1 cellular context compared by ENCODE assay signal in genomic region chr19:10602330-10603083, GRCh38.
A peak's percentile ranks its signal among the peaks of the same experiment; 100 is the strongest.
TF ChIP-seq lines count a peak whose summit lies in the region.

No MANE protein-coding gene starts in this region.

TF ChIP-seq in HepG2, 621 proteins besides CTCF, POLR2A, EP300 and RAD21 (continues in another document):
- no peak for TF ChIP-seq ZSCAN22 (CRISPR knock-in tag; IDR thresholded peaks at IDR 0.05)
- no peak for TF ChIP-seq XBP1 (CRISPR knock-in tag; IDR thresholded peaks at IDR 0.05)
- TF ChIP-seq RCOR2 (CRISPR knock-in tag; IDR thresholded peaks at IDR 0.05): no peak
- TF ChIP-seq, protein P1, sequence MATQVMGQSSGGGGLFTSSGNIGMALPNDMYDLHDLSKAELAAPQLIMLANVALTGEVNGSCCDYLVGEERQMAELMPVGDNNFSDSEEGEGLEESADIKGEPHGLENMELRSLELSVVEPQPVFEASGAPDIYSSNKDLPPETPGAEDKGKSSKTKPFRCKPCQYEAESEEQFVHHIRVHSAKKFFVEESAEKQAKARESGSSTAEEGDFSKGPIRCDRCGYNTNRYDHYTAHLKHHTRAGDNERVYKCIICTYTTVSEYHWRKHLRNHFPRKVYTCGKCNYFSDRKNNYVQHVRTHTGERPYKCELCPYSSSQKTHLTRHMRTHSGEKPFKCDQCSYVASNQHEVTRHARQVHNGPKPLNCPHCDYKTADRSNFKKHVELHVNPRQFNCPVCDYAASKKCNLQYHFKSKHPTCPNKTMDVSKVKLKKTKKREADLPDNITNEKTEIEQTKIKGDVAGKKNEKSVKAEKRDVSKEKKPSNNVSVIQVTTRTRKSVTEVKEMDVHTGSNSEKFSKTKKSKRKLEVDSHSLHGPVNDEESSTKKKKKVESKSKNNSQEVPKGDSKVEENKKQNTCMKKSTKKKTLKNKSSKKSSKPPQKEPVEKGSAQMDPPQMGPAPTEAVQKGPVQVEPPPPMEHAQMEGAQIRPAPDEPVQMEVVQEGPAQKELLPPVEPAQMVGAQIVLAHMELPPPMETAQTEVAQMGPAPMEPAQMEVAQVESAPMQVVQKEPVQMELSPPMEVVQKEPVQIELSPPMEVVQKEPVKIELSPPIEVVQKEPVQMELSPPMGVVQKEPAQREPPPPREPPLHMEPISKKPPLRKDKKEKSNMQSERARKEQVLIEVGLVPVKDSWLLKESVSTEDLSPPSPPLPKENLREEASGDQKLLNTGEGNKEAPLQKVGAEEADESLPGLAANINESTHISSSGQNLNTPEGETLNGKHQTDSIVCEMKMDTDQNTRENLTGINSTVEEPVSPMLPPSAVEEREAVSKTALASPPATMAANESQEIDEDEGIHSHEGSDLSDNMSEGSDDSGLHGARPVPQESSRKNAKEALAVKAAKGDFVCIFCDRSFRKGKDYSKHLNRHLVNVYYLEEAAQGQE (IDR thresholded peaks at IDR 0.05; ENCODE audit: borderline replicate concordance in 1 of 2, low read depth in 1 of 2, low read length in 2 of 2): no peak
- no peak for TF ChIP-seq AGO2 (optimal IDR thresholded peaks at IDR 0.05; ENCODE audit: low read depth, low read length)
- TF ChIP-seq ZNF720 (CRISPR knock-in tag; IDR thresholded peaks at IDR 0.05): no peak
- TF ChIP-seq, protein P2, sequence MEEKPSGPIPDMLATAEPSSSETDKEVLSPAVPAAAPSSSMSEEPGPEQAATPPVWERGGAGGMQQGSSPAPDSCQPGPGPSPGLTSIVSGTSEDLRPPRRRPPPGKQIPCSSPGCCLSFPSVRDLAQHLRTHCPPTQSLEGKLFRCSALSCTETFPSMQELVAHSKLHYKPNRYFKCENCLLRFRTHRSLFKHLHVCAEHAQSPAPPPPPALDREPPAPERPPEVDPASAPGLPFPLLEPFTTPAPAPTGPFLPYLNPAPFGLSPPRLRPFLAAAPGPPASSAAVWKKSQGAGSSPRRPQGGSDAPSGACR (CRISPR knock-in tag; IDR thresholded peaks at IDR 0.05): 0 out of 2 replicates have a peak, but pooled peaks have one; percentile 61
- TF ChIP-seq ISX (CRISPR knock-in tag; conservative IDR thresholded peaks at IDR 0.05): no peak
- 0 out of 2 replicates have a peak, but pooled peaks have one; percentile 32 for TF ChIP-seq ZNF768 (CRISPR knock-in tag; IDR thresholded peaks at IDR 0.05)
- TF ChIP-seq NCOA2 (CRISPR knock-in tag; IDR thresholded peaks at IDR 0.05): no peak
- TF ChIP-seq ZFP91 (CRISPR knock-in tag; IDR thresholded peaks at IDR 0.05; ENCODE audit: borderline replicate concordance): no peak
- no peak for TF ChIP-seq SOX13 (IDR thresholded peaks at IDR 0.05)
- TF ChIP-seq SOX13 (CRISPR knock-in tag; conservative IDR thresholded peaks at IDR 0.05 in 1 of 2, IDR thresholded peaks at IDR 0.05 in 1 of 2): no peak
- TF ChIP-seq ZNF235 (CRISPR knock-in tag; IDR thresholded peaks at IDR 0.05; ENCODE audit: borderline replicate concordance): 0 out of 2 replicates have a peak, but pooled peaks have one; percentile 35
- peak; percentile 3; the same call in 1 of the 2 replicates for TF ChIP-seq ZNF574 (CRISPR knock-in tag; IDR thresholded peaks at IDR 0.05)
- TF ChIP-seq, protein P3, sequence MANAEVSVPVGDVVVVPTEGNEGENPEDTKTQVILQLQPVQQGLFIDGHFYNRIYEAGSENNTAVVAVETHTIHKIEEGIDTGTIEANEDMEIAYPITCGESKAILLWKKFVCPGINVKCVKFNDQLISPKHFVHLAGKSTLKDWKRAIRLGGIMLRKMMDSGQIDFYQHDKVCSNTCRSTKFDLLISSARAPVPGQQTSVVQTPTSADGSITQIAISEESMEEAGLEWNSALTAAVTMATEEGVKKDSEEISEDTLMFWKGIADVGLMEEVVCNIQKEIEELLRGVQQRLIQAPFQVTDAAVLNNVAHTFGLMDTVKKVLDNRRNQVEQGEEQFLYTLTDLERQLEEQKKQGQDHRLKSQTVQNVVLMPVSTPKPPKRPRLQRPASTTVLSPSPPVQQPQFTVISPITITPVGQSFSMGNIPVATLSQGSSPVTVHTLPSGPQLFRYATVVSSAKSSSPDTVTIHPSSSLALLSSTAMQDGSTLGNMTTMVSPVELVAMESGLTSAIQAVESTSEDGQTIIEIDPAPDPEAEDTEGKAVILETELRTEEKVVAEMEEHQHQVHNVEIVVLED (CRISPR knock-in tag; IDR thresholded peaks at IDR 0.05; ENCODE audit: borderline replicate concordance): no peak
- 0 out of 2 replicates have a peak, but pooled peaks have one; percentile 53 for TF ChIP-seq ZNF142 (CRISPR knock-in tag; IDR thresholded peaks at IDR 0.05)
- no peak for TF ChIP-seq ZNF138 (CRISPR knock-in tag; IDR thresholded peaks at IDR 0.05; ENCODE audit: low read depth)
- TF ChIP-seq JDP2 (CRISPR knock-in tag; IDR thresholded peaks at IDR 0.05; ENCODE audit: borderline replicate concordance): no peak
- no peak for TF ChIP-seq ZNF10 (CRISPR knock-in tag; IDR thresholded peaks at IDR 0.05; ENCODE audit: borderline replicate concordance, low read depth)
- TF ChIP-seq PHF5A (CRISPR knock-in tag; IDR thresholded peaks at IDR 0.05; ENCODE audit: low read depth, unreplicated experiment): no peak
- TF ChIP-seq HDAC1 (CRISPR knock-in tag; IDR thresholded peaks at IDR 0.05): peak; percentile 54
- TF ChIP-seq ZNF570 (CRISPR knock-in tag; IDR thresholded peaks at IDR 0.05; ENCODE audit: borderline replicate concordance): no peak
- TF ChIP-seq ZNF660 (CRISPR knock-in tag; IDR thresholded peaks at IDR 0.05; ENCODE audit: borderline replicate concordance, low read depth): no peak
- no peak for TF ChIP-seq ZNF143 (CRISPR knock-in tag; IDR thresholded peaks at IDR 0.05)
- peak; percentile 68; the same call in 1 of the 2 replicates for TF ChIP-seq MTF2 (CRISPR knock-in tag; IDR thresholded peaks at IDR 0.05; ENCODE audit: borderline replicate concordance)
- TF ChIP-seq KLF16 (CRISPR knock-in tag; IDR thresholded peaks at IDR 0.05): no peak
- TF ChIP-seq ZNF20 (CRISPR knock-in tag; IDR thresholded peaks at IDR 0.05): no peak
- no peak for TF ChIP-seq ZBTB34 (CRISPR knock-in tag; IDR thresholded peaks at IDR 0.05)
- peak; percentile 35 for TF ChIP-seq ASH2L (IDR thresholded peaks at IDR 0.05; ENCODE audit: insufficient read length, low read depth, low read length)
- no peak for TF ChIP-seq IRX3 (CRISPR knock-in tag; IDR thresholded peaks at IDR 0.05; ENCODE audit: borderline replicate concordance, low read depth)
- TF ChIP-seq GRHL1 (CRISPR knock-in tag; conservative IDR thresholded peaks at IDR 0.05): no peak
- TF ChIP-seq, protein P4, sequence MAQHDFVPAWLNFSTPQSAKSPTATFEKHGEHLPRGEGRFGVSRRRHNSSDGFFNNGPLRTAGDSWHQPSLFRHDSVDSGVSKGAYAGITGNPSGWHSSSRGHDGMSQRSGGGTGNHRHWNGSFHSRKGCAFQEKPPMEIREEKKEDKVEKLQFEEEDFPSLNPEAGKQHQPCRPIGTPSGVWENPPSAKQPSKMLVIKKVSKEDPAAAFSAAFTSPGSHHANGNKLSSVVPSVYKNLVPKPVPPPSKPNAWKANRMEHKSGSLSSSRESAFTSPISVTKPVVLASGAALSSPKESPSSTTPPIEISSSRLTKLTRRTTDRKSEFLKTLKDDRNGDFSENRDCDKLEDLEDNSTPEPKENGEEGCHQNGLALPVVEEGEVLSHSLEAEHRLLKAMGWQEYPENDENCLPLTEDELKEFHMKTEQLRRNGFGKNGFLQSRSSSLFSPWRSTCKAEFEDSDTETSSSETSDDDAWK (CRISPR knock-in tag; IDR thresholded peaks at IDR 0.05): no peak
- TF ChIP-seq BCL6 (CRISPR knock-in tag; IDR thresholded peaks at IDR 0.05): no peak
- no peak for TF ChIP-seq SIX1 (CRISPR knock-in tag; IDR thresholded peaks at IDR 0.05; ENCODE audit: borderline replicate concordance)
- TF ChIP-seq RNF2 (conservative IDR thresholded peaks at IDR 0.05; ENCODE audit: low read depth): no peak
- no peak for TF ChIP-seq ZNF607 (CRISPR knock-in tag; IDR thresholded peaks at IDR 0.05; ENCODE audit: borderline replicate concordance)
- peak; percentile 23 for TF ChIP-seq YY1 (IDR thresholded peaks at IDR 0.05; ENCODE audit: insufficient read depth, insufficient replicate concordance, low read depth, low read length)
- TF ChIP-seq ADNP (CRISPR knock-in tag; IDR thresholded peaks at IDR 0.05): no peak
- no peak for TF ChIP-seq MATR3 (CRISPR knock-in tag; IDR thresholded peaks at IDR 0.05)
